8 cellular contexts compared by ENCODE assay signal in genomic region chr6:129671442-129672344, GRCh38. TPM values are rescaled to one million over a fixed set of nuclear protein-coding genes. Genes with fewer than 3 reads are reported as not detected.
A peak's percentile ranks its signal among the peaks of the same experiment; 100 is the strongest.
DNase-seq lines count a peak whose midpoint lies in the region; ATAC-seq lines count a peak whose summit lies in the region.

No MANE protein-coding gene starts in this region.

- peak; percentile 74 for ATAC-seq in HG03196 (IDR thresholded peaks at IDR 0.05; ENCODE audit: unreplicated experiment)
- ATAC-seq in central memory CD8-positive, alpha-beta T cell (replicated peaks; ENCODE audit: extremely low read depth, poor library complexity, severe bottlenecking), result peak; percentile 89
- ATAC-seq in natural killer cell treated with Interleukin-12 subunit alpha and Interleukin-12 subunit beta and Interleukin-15 and Interleukin-18, amount 100 ng/mL, for 72 hours, result peak; percentile 94
- peak; percentile 60 for ATAC-seq in aorta (ENCODE audit: low FRiP score)

- no peak overlapping the region for H3K4me3 ChIP-seq in aorta (ENCODE audit: low read length in 2 of 2)

- no peaks in the 10 kb centered on the region for H3K36me3 ChIP-seq in aorta (ENCODE audit: control insufficient read depth in 1 of 2, insufficient read depth in 2 of 2, low read length in 1 of 2)

- intact Hi-C loops in aorta (cut with DNase I), result no loop called here

- WGBS in aorta, 2 donors, result 95% methylated on average over 10 of the region's 10 CpGs

- no peaks in the 10 kb centered on the region for H3K9me3 ChIP-seq in aorta (ENCODE audit: control insufficient read depth, low read length)

- H3K27ac Mint-ChIP-seq in T-helper 2 cell treated with Interferon-gamma antibody and Interleukin-4, amounts not matched to agents 5 μg/mL and 100 μg/mL, for 36 hours, result peak overlapping the region; percentile 95
- peak overlapping the region; percentile 85 for H3K27ac Mint-ChIP-seq in central memory CD8-positive, alpha-beta T cell (ENCODE audit: low read depth)
- H3K27ac Mint-ChIP-seq in natural killer cell treated with Interleukin-12 subunit alpha and Interleukin-12 subunit beta and Interleukin-15 and Interleukin-18, amount 100 ng/mL, for 72 hours, result peak overlapping the region; percentile 90 to 93

- no peaks in the 10 kb centered on the region for H3K9me3 Mint-ChIP-seq in T-helper 2 cell treated with Interferon-gamma antibody and Interleukin-4, amounts not matched to agents 5 μg/mL and 100 μg/mL, for 36 hours
- H3K9me3 Mint-ChIP-seq in central memory CD8-positive, alpha-beta T cell, result no peaks in the 10 kb centered on the region
- H3K9me3 Mint-ChIP-seq in natural killer cell treated with Interleukin-12 subunit alpha and Interleukin-12 subunit beta and Interleukin-15 and Interleukin-18, amount 100 ng/mL, for 72 hours, result no peaks in the 10 kb centered on the region

- H3K4me3 Mint-ChIP-seq in T-helper 2 cell treated with Interferon-gamma antibody and Interleukin-4, amounts not matched to agents 5 μg/mL and 100 μg/mL, for 36 hours, result peak overlapping the region; percentile 77
- peak overlapping the region; percentile 75 for H3K4me3 Mint-ChIP-seq in central memory CD8-positive, alpha-beta T cell
- H3K4me3 Mint-ChIP-seq in natural killer cell treated with Interleukin-12 subunit alpha and Interleukin-12 subunit beta and Interleukin-15 and Interleukin-18, amount 100 ng/mL, for 72 hours, result peak overlapping the region; percentile 84

- H3K4me1 ChIP-seq in aorta (ENCODE audit: control insufficient read depth in 1 of 2, insufficient read depth in 2 of 2, low read length in 2 of 2), result no peaks in the 10 kb centered on the region

- H3K36me3 Mint-ChIP-seq in T-helper 2 cell treated with Interferon-gamma antibody and Interleukin-4, amounts not matched to agents 5 μg/mL and 100 μg/mL, for 36 hours (ENCODE audit: low read depth), result peaks cover 6% of the 10 kb centered on the region
- peaks cover 3% of the 10 kb centered on the region for H3K36me3 Mint-ChIP-seq in central memory CD8-positive, alpha-beta T cell (ENCODE audit: insufficient read depth)
- H3K36me3 Mint-ChIP-seq in natural killer cell treated with Interleukin-12 subunit alpha and Interleukin-12 subunit beta and Interleukin-15 and Interleukin-18, amount 100 ng/mL, for 72 hours, result no peaks in the 10 kb centered on the region

- DNase-seq in NCI-H82 (lab: John Stamatoyannopoulos, UW) (peak; percentile 18), NCI-H82 treated with DMSO at 0.1 percent for 48 hours (lab: John Stamatoyannopoulos, UW; ENCODE audit: unreplicated experiment) (no peak), aorta (no peak), HK-2 (ENCODE audit: unreplicated experiment) (no peak)
- peak; percentile 82 for DNase-seq in T-helper 2 cell treated with Interferon-gamma antibody and Interleukin-4, amounts not matched to agents 5 μg/mL and 100 μg/mL, for 36 hours (ENCODE audit: low spot score)
- DNase-seq in central memory CD8-positive, alpha-beta T cell (ENCODE audit: low spot score in 2 of 2), result peak in 1 of 2 donors; percentile 45
- peak; percentile 80 for DNase-seq in natural killer cell treated with Interleukin-12 subunit alpha and Interleukin-12 subunit beta and Interleukin-15 and Interleukin-18, amount 100 ng/mL, for 72 hours (ENCODE audit: low spot score)

- H3K27me3 Mint-ChIP-seq in T-helper 2 cell treated with Interferon-gamma antibody and Interleukin-4, amounts not matched to agents 5 μg/mL and 100 μg/mL, for 36 hours (ENCODE audit: low read depth), result no peaks in the 10 kb centered on the region
- H3K27me3 Mint-ChIP-seq in central memory CD8-positive, alpha-beta T cell, result no peaks in the 10 kb centered on the region
- no peaks in the 10 kb centered on the region for H3K27me3 Mint-ChIP-seq in natural killer cell treated with Interleukin-12 subunit alpha and Interleukin-12 subunit beta and Interleukin-15 and Interleukin-18, amount 100 ng/mL, for 72 hours

- peak overlapping the region in 1 of 2 donors; percentile 59 for H3K27ac ChIP-seq in aorta (ENCODE audit: low read depth in 1 of 2, low read length in 2 of 2)

- peaks cover 45% of the 10 kb centered on the region for H3K4me1 Mint-ChIP-seq in T-helper 2 cell treated with Interferon-gamma antibody and Interleukin-4, amounts not matched to agents 5 μg/mL and 100 μg/mL, for 36 hours (ENCODE audit: low read depth)
- H3K4me1 Mint-ChIP-seq in central memory CD8-positive, alpha-beta T cell, result peaks cover 33% of the 10 kb centered on the region
- H3K4me1 Mint-ChIP-seq in natural killer cell treated with Interleukin-12 subunit alpha and Interleukin-12 subunit beta and Interleukin-15 and Interleukin-18, amount 100 ng/mL, for 72 hours (ENCODE audit: low read depth in 2 of 2), result peaks cover 27 to 63% of the 10 kb centered on the region in 2 donors

- H3K27me3 ChIP-seq in aorta (ENCODE audit: control insufficient read depth in 1 of 2, insufficient read depth in 2 of 2, low read length in 1 of 2), result no peaks in the 10 kb centered on the region

RNA-seq across cellular contexts. Expression of gene ARHGAP18, which starts 38.3 kb away (rescaled TPM):
- total RNA-seq in natural killer cell treated with Interleukin-12 subunit alpha and Interleukin-12 subunit beta and Interleukin-15 and Interleukin-18, amount 100 ng/mL, for 72 hours, result 10 to 100 TPM; 10.4 to 14.3 TPM
- 10 to 100 TPM; 16.3 to 24.4 TPM for total RNA-seq in aorta
- polyA plus RNA-seq in aorta, result 10 to 100 TPM in 1 of 2 donors, 1 to 10 TPM in 1; 8.0 to 15.0 TPM

Comparison
In these comparisons a context has a peak if more than half of its experiments do, and no peak if none do; other contexts are left out.
1. DNase-seq: peak in NCI-H82 (single experiment), T-helper 2 cell treated with Interferon-gamma antibody and Interleukin-4, amounts not matched to agents 5 μg/mL and 100 μg/mL, for 36 hours (single experiment) and natural killer cell treated with Interleukin-12 subunit alpha and Interleukin-12 subunit beta and Interleukin-15 and Interleukin-18, amount 100 ng/mL, for 72 hours (single experiment); none in NCI-H82 treated with DMSO at 0.1 percent for 48 hours (single experiment), aorta (0 of 2) and HK-2 (single experiment).
2. Peak in every context shown above with its lines, with median percentiles within 50 percentile points of each other: ATAC-seq, H3K27ac Mint-ChIP-seq and H3K4me3 Mint-ChIP-seq.